ENCODE assay signal across 8 cellular contexts in genomic region chr9:3240651-3241268, GRCh38.
DNase-seq lines count a peak whose midpoint lies in the region; ATAC-seq and FAIRE-seq lines count a peak whose summit lies in the region.

No MANE protein-coding gene starts in this region.

- H3K27ac ChIP-seq in SJCRH30 = no peak overlapping the region

- FAIRE-seq in G401.6 (lab: Jason Lieb, UNC) = peak; percentile 89
- no peak for FAIRE-seq in urothelium cell line (lab: Jason Lieb, UNC)

- in situ Hi-C loops in KBM-7 (cut with MboI; ENCODE audit: low pct_unique_long_range_greater_than_20kb, low sequenced_read_pairs) = no loop called here

- H3K4me1 ChIP-seq in SJCRH30 = no peaks in the 10 kb centered on the region

- no peaks in the 10 kb centered on the region for H3K9me3 ChIP-seq in SJCRH30 (replicated peaks)

- ATAC-seq in GM21717 (IDR thresholded peaks at IDR 0.05; ENCODE audit: unreplicated experiment) = peak; percentile 92

- no peaks in the 10 kb centered on the region for H3K36me3 ChIP-seq in SJCRH30

- H3K4me3 ChIP-seq in SJCRH30 = no peak overlapping the region

- no peaks in the 10 kb centered on the region for H3K27me3 ChIP-seq in SJCRH30

- DNase-seq in KBM-7 (peak; percentile 65), SJCRH30 (peak; percentile 56 to 74), glomerular endothelial cell (ENCODE audit: extremely low read depth, low read depth, low spot score) (peak; percentile 48), pons (ENCODE audit: low spot score) (peak; percentile 75), urothelium cell line (ENCODE audit: low spot score) (peak; percentile 52)
- DNase-seq in activated naive CD4-positive, alpha-beta T cell (lab: John Stamatoyannopoulos, UW) = peak; percentile 12 to 38 (median 26)
